In genomic region chr4:69408451-69408850, GRCh38 we compare ENCODE assay signal across 26 cellular contexts.
"Had no signal": no experiment of that assay in that cellular context is flagged by ENCODE, and none has a peak within 500 bp of the region (broad histone marks: within the 10 kb centered on the region; RNA-seq: fewer than 3 reads in every experiment).

No MANE protein-coding gene starts in this region.

- H3K4me1 ChIP-seq: esophagus squamous epithelium, gastrocnemius medialis, heart right ventricle, left lung, lower lobe of right lung had no signal

- H3K27ac ChIP-seq: epithelial cell of prostate, esophagus squamous epithelium, gastrocnemius medialis, heart right ventricle, left lung, lower lobe of right lung had no signal

- H3K27me3 ChIP-seq: esophagus squamous epithelium, gastrocnemius medialis, heart right ventricle, left lung had no signal

- DNase-seq: cortex of kidney; effector CD8-positive, alpha-beta T cell; effector memory CD8-positive, alpha-beta T cell; endodermal cell; erythroblast; esophagus squamous epithelium; foreskin fibroblast; foreskin melanocyte; gastrocnemius medialis; glutamatergic neuron; head of caudate nucleus; heart right ventricle; hippocampal formation; left cardiac atrium; left lung; left ventricle myocardium superior; lower lobe of right lung; mesenchymal stem cell; mucosa of descending colon; naive B cell; naive thymus-derived CD8-positive, alpha-beta T cell had no signal

- H3K4me3 ChIP-seq: esophagus squamous epithelium, gastrocnemius medialis, heart right ventricle, left lung, lower lobe of right lung, mucosa of descending colon had no signal

- FAIRE-seq: endometrium, islet of Langerhans, keratinocyte had no signal

- H3K9me3 ChIP-seq: esophagus squamous epithelium, gastrocnemius medialis, heart right ventricle, left lung, lower lobe of right lung, mucosa of descending colon had no signal

- H3K36me3 ChIP-seq: esophagus squamous epithelium, gastrocnemius medialis, heart right ventricle, left lung, lower lobe of right lung had no signal

- ATAC-seq: effector memory CD8-positive, alpha-beta T cell; esophagus mucosa; gastrocnemius medialis; heart right ventricle; left cardiac atrium; left lung; left ventricle myocardium superior; lower lobe of right lung; mucosa of descending colon; naive thymus-derived CD8-positive, alpha-beta T cell had no signal
